Comparison of ENCODE assay signal across 20 cellular contexts in genomic region chr3:118117061-118117460, GRCh38.
"Had no signal": no experiment of that assay in that cellular context is flagged by ENCODE, and none has a peak within 500 bp of the region (broad histone marks: within the 10 kb centered on the region; RNA-seq: fewer than 3 reads in every experiment).

No MANE protein-coding gene starts in this region.

- H3K79me2 ChIP-seq: parathyroid adenoma had no signal

- H3K27me3 ChIP-seq: heart left ventricle, right lobe of liver, testis, tibial nerve, upper lobe of right lung, vagina had no signal

- H3K4me1 ChIP-seq: heart left ventricle, parathyroid adenoma, psoas muscle, right lobe of liver, testis, tibial nerve, upper lobe of right lung, vagina had no signal

- H3K4me3 ChIP-seq: heart left ventricle, psoas muscle, right lobe of liver, testis, tibial nerve, upper lobe of right lung, vagina had no signal

- ATAC-seq: heart left ventricle; left lobe of liver; naive thymus-derived CD4-positive, alpha-beta T cell; psoas muscle; right lobe of liver; stimulated activated naive B cell treated with anti-CD40 and anti-IgM and Interleukin-4, amounts not matched to agents 10 μg/mL and 1 μg/mL and 100 μg/mL, for 72 hours; stimulated activated naive CD8-positive, alpha-beta T cell treated with anti-CD3 and anti-CD28 coated beads, Interleukin-15, amount 100 ng/mL, for 72 hours; upper lobe of right lung had no signal

- DNase-seq: erythroblast; heart left ventricle; hippocampal formation; islet precursor cell; mammary epithelial cell; naive thymus-derived CD4-positive, alpha-beta T cell; nephron progenitor cell; psoas muscle; retina; right lobe of liver; stimulated activated CD4-positive, alpha-beta T cell treated with anti-CD3 and anti-CD28 coated beads, Interleukin-2, amount 100 ng/mL, for 24 hours; stimulated activated CD4-positive, alpha-beta T cell treated with anti-CD3 and anti-CD28 coated beads, Interleukin-4, amount 100 ng/mL, for 4 hours; stimulated activated naive B cell treated with anti-CD40 and anti-IgM and Interleukin-4, amounts not matched to agents 10 μg/mL and 1 μg/mL and 100 μg/mL, for 72 hours; stimulated activated naive CD8-positive, alpha-beta T cell treated with anti-CD3 and anti-CD28 coated beads, Interleukin-15, amount 100 ng/mL, for 72 hours; testis; upper lobe of right lung had no signal

- H3K36me3 ChIP-seq: heart left ventricle, right lobe of liver, tibial nerve, upper lobe of right lung, vagina had no signal

- H3K9me3 ChIP-seq: heart left ventricle, psoas muscle, right lobe of liver, testis, tibial nerve, upper lobe of right lung, vagina had no signal

- H3K9ac ChIP-seq: parathyroid adenoma had no signal

- H2AFZ ChIP-seq: parathyroid adenoma had no signal

- H3K27ac ChIP-seq: heart left ventricle, parathyroid adenoma, psoas muscle, right lobe of liver, testis, tibial nerve, upper lobe of right lung, vagina had no signal
